ENCODE assay signal across 8 cellular contexts in the genomic region with DNA sequence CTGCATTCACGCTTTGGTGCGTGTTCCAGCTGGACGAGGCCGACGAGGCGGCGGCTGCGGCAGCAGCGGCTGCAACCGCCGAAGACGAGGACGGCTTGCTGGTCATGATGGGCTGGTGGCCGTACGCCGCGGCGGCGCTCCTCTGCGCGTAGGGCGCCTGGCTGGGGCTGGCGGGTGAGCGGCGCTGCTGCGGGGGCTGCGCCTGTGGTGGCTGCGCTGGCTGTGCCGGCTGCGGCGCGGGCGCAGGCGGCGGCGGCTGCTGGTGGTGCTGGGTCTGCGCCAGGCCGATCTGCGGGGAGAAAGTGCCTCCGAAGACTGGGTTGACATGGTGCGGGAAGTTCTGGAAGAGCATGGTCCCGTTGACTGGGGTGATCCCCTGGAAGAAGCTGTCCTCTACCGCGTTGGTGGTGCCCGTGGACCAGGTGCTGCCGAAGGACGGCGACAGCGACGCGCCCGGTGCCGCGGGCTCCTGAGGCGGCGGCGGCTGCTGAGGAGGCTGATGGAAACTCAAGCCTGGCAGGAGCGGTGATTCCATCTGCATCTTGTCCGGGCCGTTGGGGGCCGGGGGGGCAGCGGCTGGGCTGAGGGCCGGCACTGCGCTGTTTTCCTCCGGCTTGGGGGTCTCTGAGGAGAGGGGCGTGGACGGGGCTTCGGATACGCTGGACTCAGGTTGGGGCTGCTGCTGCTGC. TPM values are rescaled to one million over a fixed set of nuclear protein-coding genes. Genes with fewer than 3 reads are reported as not detected.
DNase-seq lines count a peak whose midpoint lies in the region; ATAC-seq, FAIRE-seq and TF ChIP-seq lines count a peak whose summit lies in the region.

No MANE protein-coding gene starts in this region.

- H3K4me3 ChIP-seq in body of pancreas (peak overlapping the region; percentile 60 to 68), iPS-18a (ENCODE audit: low read length) (peak overlapping the region; percentile 68), sigmoid colon (peak overlapping the region; percentile 72 to 82 (median 77))

- peaks cover 3% of the 10 kb centered on the region for H3K36me3 Mint-ChIP-seq in T-cell

- H3K9me3 Mint-ChIP-seq in T-cell: no peaks in the 10 kb centered on the region

- peak; percentile 46 for ATAC-seq in HG03025 (IDR thresholded peaks at IDR 0.05; ENCODE audit: low FRiP score, unreplicated experiment)
- peak; percentile 68 to 74 (median 70) for ATAC-seq in T-cell (replicated peaks in 1 of 4)
- ATAC-seq in body of pancreas: peak; percentile 57

- POLR2A ChIA-PET in T-cell (lab: Charles Lee): no interaction called here

- peak overlapping the region; percentile 86 to 98 (median 87) for H3K4me3 Mint-ChIP-seq in T-cell

- intact Hi-C loops in body of pancreas (cut with DNase I): loop anchor here (10.0 kb wide), 1 partner anchor 55 kb away; the partner anchor contains the start of genes CPEB3 and MARCHF5
- intact Hi-C loops in sigmoid colon (cut with DNase I): loop anchor here (1.0 to 5.0 kb wide), 2 partner anchors 51 to 152 kb away; no protein-coding TSS in a partner anchor

- H3K4me1 ChIP-seq in body of pancreas: peaks cover 56% of the 10 kb centered on the region
- peaks cover 18% of the 10 kb centered on the region for H3K4me1 ChIP-seq in iPS-18a (ENCODE audit: control insufficient read depth, low read depth, low read length)
- H3K4me1 ChIP-seq in sigmoid colon: peaks cover 0 to 56% (median 37%) of the 10 kb centered on the region in 4 donors

- TF ChIP-seq POLR2A in GM12892 (IDR thresholded peaks at IDR 0.05; ENCODE audit: low read depth, low read length) (no peak), body of pancreas (IDR thresholded peaks at IDR 0.05) (peak in 2 of 3 donors; percentile 8 to 33), sigmoid colon (IDR thresholded peaks at IDR 0.05) (no peak)

- H3K27ac Mint-ChIP-seq in T-cell: peak overlapping the region; percentile 71 to 77

- peaks cover 44 to 50% (median 49%) of the 10 kb centered on the region in 3 donors for H3K4me1 Mint-ChIP-seq in T-cell

- TF ChIP-seq EP300 in sigmoid colon (IDR thresholded peaks at IDR 0.05): no peak

- H3K9me3 ChIP-seq in body of pancreas: no peaks in the 10 kb centered on the region
- no peaks in the 10 kb centered on the region for H3K9me3 ChIP-seq in iPS-18a (ENCODE audit: control insufficient read depth, low read depth, low read length)
- no peaks in the 10 kb centered on the region for H3K9me3 ChIP-seq in sigmoid colon

- FAIRE-seq in GM12892 (lab: Jason Lieb, UNC): no peak

- CTCF ChIA-PET in T-cell (lab: Charles Lee): no interaction called here

- H3K27me3 ChIP-seq in body of pancreas: no peaks in the 10 kb centered on the region
- H3K27me3 ChIP-seq in iPS-18a (ENCODE audit: control insufficient read depth, insufficient read depth, low read length): peaks cover 55% of the 10 kb centered on the region
- no peaks in the 10 kb centered on the region for H3K27me3 ChIP-seq in sigmoid colon

- 0 to 1% methylated on average over 1 to 68 of the region's 69 CpGs for WGBS in body of pancreas, 2 donors
- WGBS in sigmoid colon, 2 donors: 1 to 2% methylated on average over 69 of the region's 69 CpGs

- H3K36me3 ChIP-seq in body of pancreas (replicated peaks in 1 of 2; ENCODE audit: insufficient read depth in 1 of 2, low read depth in 2 of 2): no peaks in the 10 kb centered on the region
- H3K36me3 ChIP-seq in iPS-18a (ENCODE audit: control insufficient read depth, low read depth, low read length): no peaks in the 10 kb centered on the region
- peaks cover 0 to under 1% (median 0%) of the 10 kb centered on the region in 4 donors for H3K36me3 ChIP-seq in sigmoid colon

- no peak for TF ChIP-seq CTCF in body of pancreas (IDR thresholded peaks at IDR 0.05)
- no peak for TF ChIP-seq CTCF in sigmoid colon (IDR thresholded peaks at IDR 0.05)

- no peak overlapping the region for H3K9ac ChIP-seq in iPS-18a (ENCODE audit: low read length)

- H3K27ac ChIP-seq in body of pancreas: peak overlapping the region; percentile 74 to 87 (median 86)
- no peak overlapping the region for H3K27ac ChIP-seq in iPS-18a (ENCODE audit: low read length)
- H3K27ac ChIP-seq in sigmoid colon: peak overlapping the region; percentile 88 to 94 (median 89)

- DNase-seq in GM12892 (ENCODE audit: insufficient read length): peak; percentile 41
- DNase-seq in T-cell: peak in 31 of 34 experiments; percentile 4 to 56 (median 30)
- peak; percentile 43 to 69 (median 58) for DNase-seq in body of pancreas
- DNase-seq in sigmoid colon: peak; percentile 74
- DNase-seq in AML-193 (lab: John Stamatoyannopoulos, UW): no peak
- no peak for DNase-seq in DMS114 treated with DMSO at 0.1 percent for 48 hours (lab: John Stamatoyannopoulos, UW; ENCODE audit: unreplicated experiment)

- H3K27me3 Mint-ChIP-seq in T-cell: no peaks in the 10 kb centered on the region

RNA-seq across cellular contexts. Expression of gene CPEB3, which starts 51.1 kb away (rescaled TPM):
- 0.49 TPM for polyA plus RNA-seq in GM12892 (2012; ENCODE audit: missing spikeins)
- total RNA-seq in T-cell: 1 to 10 TPM; 2.7 to 4.1 (median 3.1) TPM
- total RNA-seq in body of pancreas: 10 to 100 TPM in 1 of 2 donors, 1 to 10 TPM in 1; 9.3 to 10.2 TPM
- total RNA-seq in sigmoid colon: 1 to 10 TPM; 6.6 to 7.7 (median 7.3) TPM
- polyA plus RNA-seq in sigmoid colon: 1 to 10 TPM; 1.6 to 2.3 (median 1.8) TPM

RNA-seq across cellular contexts. Expression of gene MARCHF5, which starts 51.2 kb away (rescaled TPM):
- 25.5 TPM for polyA plus RNA-seq in GM12892 (2012; ENCODE audit: missing spikeins)
- total RNA-seq in T-cell (10 to 100 TPM; 22.8 to 37.9 (median 32.7) TPM), body of pancreas (10 to 100 TPM; 11.2 to 19.4 TPM), sigmoid colon (10 to 100 TPM in 3 of 4 donors, 1 to 10 TPM in 1; 9.5 to 23.5 (median 16.7) TPM)
- 10 to 100 TPM; 15.0 to 30.5 (median 19.0) TPM for polyA plus RNA-seq in sigmoid colon

Comparison
In these comparisons a context has a peak if more than half of its experiments do, and no peak if none do; other contexts are left out.
1. DNase-seq: peak in GM12892 (single experiment), T-cell (31 of 34), body of pancreas (4 of 4) and sigmoid colon (single experiment); none in AML-193 (0 of 2) and DMS114 treated with DMSO at 0.1 percent for 48 hours (single experiment).
2. POLR2A ChIP-seq: peak in body of pancreas (2 of 3); none in GM12892 (single experiment) and sigmoid colon (0 of 2).
3. Peak in every context shown above with its lines, with median percentiles within 50 percentile points of each other: ATAC-seq and H3K4me3 ChIP-seq.